Comparison of ENCODE assay signal across 10 cellular contexts in the genomic region with DNA sequence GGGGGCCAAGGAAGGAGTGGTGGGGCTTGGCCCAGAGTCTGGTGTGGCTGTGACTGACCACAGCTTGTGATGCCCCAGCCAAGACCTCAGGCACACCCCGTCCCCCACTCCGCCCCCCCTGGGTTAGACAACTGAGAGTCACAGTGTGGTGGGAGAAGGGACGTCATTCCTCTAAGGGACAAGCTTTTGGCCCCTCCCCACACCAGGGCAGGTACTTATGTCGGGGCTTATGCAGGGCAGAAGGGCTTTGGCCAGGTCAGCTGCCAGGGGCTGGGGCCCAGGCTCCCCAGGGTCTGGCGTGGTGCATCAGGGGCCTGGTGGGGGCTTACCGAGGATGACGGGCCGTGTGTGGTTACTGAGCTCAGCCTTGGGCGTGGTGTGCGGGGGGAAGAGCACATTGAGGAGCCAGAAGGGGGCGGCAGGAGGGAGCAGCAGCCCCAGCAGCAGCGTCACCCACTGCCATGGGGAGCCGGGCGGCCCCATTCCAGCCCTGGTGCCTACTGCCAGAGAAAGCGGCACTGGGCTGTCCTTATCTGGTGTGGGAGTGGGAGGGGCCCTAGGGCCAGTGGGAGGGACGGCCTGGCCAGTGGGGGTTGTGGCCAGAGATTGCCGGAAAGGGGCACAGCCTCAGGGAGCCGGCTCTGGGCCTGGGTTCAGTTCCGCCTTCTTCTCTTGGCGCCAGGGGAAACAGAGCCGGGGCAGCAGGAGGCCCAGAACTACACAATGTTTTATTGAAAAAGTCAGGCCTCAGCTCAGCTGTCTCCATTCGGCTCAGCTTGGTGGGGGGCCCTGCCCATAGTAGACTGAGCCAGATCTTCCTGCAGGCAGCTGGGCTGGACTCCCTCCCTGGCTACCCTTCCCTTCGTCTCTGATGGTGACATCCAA. TPM values are rescaled to one million over a fixed set of nuclear protein-coding genes. Genes with fewer than 3 reads are reported as not detected.
DNase-seq lines count a peak whose midpoint lies in the region; ATAC-seq and TF ChIP-seq lines count a peak whose summit lies in the region.
"Had no signal": no experiment of that assay in that cellular context is flagged by ENCODE, and none has a peak within 500 bp of the region (broad histone marks: within the 10 kb centered on the region; RNA-seq: fewer than 3 reads in every experiment).

A gene with protein sequence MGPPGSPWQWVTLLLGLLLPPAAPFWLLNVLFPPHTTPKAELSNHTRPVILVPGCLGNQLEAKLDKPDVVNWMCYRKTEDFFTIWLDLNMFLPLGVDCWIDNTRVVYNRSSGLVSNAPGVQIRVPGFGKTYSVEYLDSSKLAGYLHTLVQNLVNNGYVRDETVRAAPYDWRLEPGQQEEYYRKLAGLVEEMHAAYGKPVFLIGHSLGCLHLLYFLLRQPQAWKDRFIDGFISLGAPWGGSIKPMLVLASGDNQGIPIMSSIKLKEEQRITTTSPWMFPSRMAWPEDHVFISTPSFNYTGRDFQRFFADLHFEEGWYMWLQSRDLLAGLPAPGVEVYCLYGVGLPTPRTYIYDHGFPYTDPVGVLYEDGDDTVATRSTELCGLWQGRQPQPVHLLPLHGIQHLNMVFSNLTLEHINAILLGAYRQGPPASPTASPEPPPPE (minus strand): TSS at position 502 of the 885 bp plus-strand sequence. CDS start 19 bp downstream, at position 483.

- no peak for TF ChIP-seq CTCF in osteocyte (IDR thresholded peaks at IDR 0.05)

- no peaks in the 10 kb centered on the region for H3K9me3 Mint-ChIP-seq in CD8-positive, alpha-beta memory T cell
- no peaks in the 10 kb centered on the region for H3K9me3 Mint-ChIP-seq in activated T-helper 1 cell treated with anti-CD3 and anti-CD28 coated beads, Interleukin-12 subunit alpha, Interleukin-12 subunit beta, Interleukin-2, Interleukin-4 antibody, amounts not matched to agents 30 ng/mL and 10 ng/mL and 1 ng/mL, durations not matched to agents 14 hours and 24 hours and 36 hours
- H3K9me3 Mint-ChIP-seq in osteocyte (ENCODE audit: unreplicated experiment) = no peaks in the 10 kb centered on the region

- peaks cover 29% of the 10 kb centered on the region for H3K4me1 ChIP-seq in CD8-positive, alpha-beta memory T cell (ENCODE audit: insufficient read depth, low read length)
- H3K4me1 ChIP-seq: parathyroid adenoma had no signal

- no peaks in the 10 kb centered on the region for H3K9me3 ChIP-seq in CD8-positive, alpha-beta memory T cell (ENCODE audit: low read length)

- CTCF ChIA-PET in CD8-positive, alpha-beta memory T cell (lab: Charles Lee) = interaction anchor here (0.9 to 5.3 kb wide), 3 partner anchors 15 to 127 kb away, joined by 3 to 21 read pairs (median 7); no protein-coding TSS in a partner anchor

- H3K27ac ChIP-seq in CD8-positive, alpha-beta memory T cell (ENCODE audit: low read depth, low read length) = no peak within 1 kb of the TSS
- H3K27ac ChIP-seq: parathyroid adenoma had no signal

- no peak for DNase-seq in CD8-positive, alpha-beta memory T cell
- no peak for DNase-seq in activated T-helper 1 cell treated with anti-CD3 and anti-CD28 coated beads, Interleukin-12 subunit alpha, Interleukin-12 subunit beta, Interleukin-2, Interleukin-4 antibody, amounts not matched to agents 30 ng/mL and 10 ng/mL and 1 ng/mL, durations not matched to agents 14 hours and 24 hours and 36 hours (ENCODE audit: low spot score)
- DNase-seq in Right ventricle myocardium inferior (ENCODE audit: missing footprints) (no peak), osteocyte (ENCODE audit: extremely low spot score, unreplicated experiment) (no peak), NCI-H748 treated with DMSO at 0.1 percent for 48 hours (lab: John Stamatoyannopoulos, UW) (no peak), islet precursor cell (no peak), NCI-H2029 (lab: John Stamatoyannopoulos, UW) (no peak)
- DNase-seq: activated naive CD4-positive, alpha-beta T cell had no signal

- peaks cover 5% of the 10 kb centered on the region for H3K36me3 ChIP-seq in CD8-positive, alpha-beta memory T cell (ENCODE audit: insufficient read depth, low read length)

- ATAC-seq in Right ventricle myocardium inferior (peak; percentile 71), GM21360 (IDR thresholded peaks at IDR 0.05; ENCODE audit: unreplicated experiment) (no peak)

- H3K4me3 ChIP-seq in CD8-positive, alpha-beta memory T cell (ENCODE audit: low read length) = no peak within 1 kb of the TSS

- peak within 1 kb of the TSS in 1 of 8 donors; percentile 21 for H3K27ac Mint-ChIP-seq in CD8-positive, alpha-beta memory T cell
- no peak within 1 kb of the TSS for H3K27ac Mint-ChIP-seq in activated T-helper 1 cell treated with anti-CD3 and anti-CD28 coated beads, Interleukin-12 subunit alpha, Interleukin-12 subunit beta, Interleukin-2, Interleukin-4 antibody, amounts not matched to agents 30 ng/mL and 10 ng/mL and 1 ng/mL, durations not matched to agents 14 hours and 24 hours and 36 hours
- no peak within 1 kb of the TSS for H3K27ac Mint-ChIP-seq in osteocyte (ENCODE audit: unreplicated experiment)

- H3K27me3 Mint-ChIP-seq in CD8-positive, alpha-beta memory T cell = no peaks in the 10 kb centered on the region
- H3K27me3 Mint-ChIP-seq in activated T-helper 1 cell treated with anti-CD3 and anti-CD28 coated beads, Interleukin-12 subunit alpha, Interleukin-12 subunit beta, Interleukin-2, Interleukin-4 antibody, amounts not matched to agents 30 ng/mL and 10 ng/mL and 1 ng/mL, durations not matched to agents 14 hours and 24 hours and 36 hours (ENCODE audit: insufficient read depth) = no peaks in the 10 kb centered on the region
- H3K27me3 Mint-ChIP-seq in osteocyte (ENCODE audit: unreplicated experiment) = no peaks in the 10 kb centered on the region

- peaks cover 16 to 27% (median 20%) of the 10 kb centered on the region in 3 donors for H3K4me1 Mint-ChIP-seq in CD8-positive, alpha-beta memory T cell
- H3K4me1 Mint-ChIP-seq in activated T-helper 1 cell treated with anti-CD3 and anti-CD28 coated beads, Interleukin-12 subunit alpha, Interleukin-12 subunit beta, Interleukin-2, Interleukin-4 antibody, amounts not matched to agents 30 ng/mL and 10 ng/mL and 1 ng/mL, durations not matched to agents 14 hours and 24 hours and 36 hours (ENCODE audit: low read depth) = peaks cover 25% of the 10 kb centered on the region
- peaks cover 3% of the 10 kb centered on the region for H3K4me1 Mint-ChIP-seq in osteocyte (ENCODE audit: unreplicated experiment)

- H3K4me3 Mint-ChIP-seq in CD8-positive, alpha-beta memory T cell = no peak within 1 kb of the TSS
- no peak within 1 kb of the TSS for H3K4me3 Mint-ChIP-seq in activated T-helper 1 cell treated with anti-CD3 and anti-CD28 coated beads, Interleukin-12 subunit alpha, Interleukin-12 subunit beta, Interleukin-2, Interleukin-4 antibody, amounts not matched to agents 30 ng/mL and 10 ng/mL and 1 ng/mL, durations not matched to agents 14 hours and 24 hours and 36 hours
- H3K4me3 Mint-ChIP-seq in osteocyte (ENCODE audit: unreplicated experiment) = no peak within 1 kb of the TSS

- peaks cover 0 to 33% (median 0%) of the 10 kb centered on the region in 3 donors for H3K36me3 Mint-ChIP-seq in CD8-positive, alpha-beta memory T cell
- peaks cover 13% of the 10 kb centered on the region for H3K36me3 Mint-ChIP-seq in activated T-helper 1 cell treated with anti-CD3 and anti-CD28 coated beads, Interleukin-12 subunit alpha, Interleukin-12 subunit beta, Interleukin-2, Interleukin-4 antibody, amounts not matched to agents 30 ng/mL and 10 ng/mL and 1 ng/mL, durations not matched to agents 14 hours and 24 hours and 36 hours (ENCODE audit: low read depth)
- peaks cover 12% of the 10 kb centered on the region for H3K36me3 Mint-ChIP-seq in osteocyte (ENCODE audit: unreplicated experiment)

- H3K27me3 ChIP-seq in CD8-positive, alpha-beta memory T cell (ENCODE audit: insufficient read depth, low read length, poor library complexity, severe bottlenecking) = no peaks in the 10 kb centered on the region

- POLR2A ChIA-PET in CD8-positive, alpha-beta memory T cell (lab: Charles Lee) = no interaction called here

- intact Hi-C loops in activated T-helper 1 cell treated with anti-CD3 and anti-CD28 coated beads, Interleukin-12 subunit alpha, Interleukin-12 subunit beta, Interleukin-2, Interleukin-4 antibody, amounts not matched to agents 30 ng/mL and 10 ng/mL and 1 ng/mL, durations not matched to agents 14 hours and 24 hours and 36 hours (cut with micrococcal nuclease) = no loop called here
- intact Hi-C loops in Right ventricle myocardium inferior (cut with DNase I) = loop anchor here (5.0 kb wide), 2 partner anchors 43 to 78 kb away; a partner anchor contains a TSS

RNA-seq across cellular contexts. Expression of the gene that starts here (rescaled TPM):
- total RNA-seq in CD8-positive, alpha-beta memory T cell = 10 to 100 TPM; 12.7 to 12.8 TPM
- 0.74 TPM for polyA plus RNA-seq in CD8-positive, alpha-beta memory T cell
- 12.7 and 20.3 TPM in 2 replicates for total RNA-seq in activated T-helper 1 cell treated with anti-CD3 and anti-CD28 coated beads, Interleukin-12 subunit alpha, Interleukin-12 subunit beta, Interleukin-2, Interleukin-4 antibody, amounts not matched to agents 30 ng/mL and 10 ng/mL and 1 ng/mL, durations not matched to agents 14 hours and 24 hours and 36 hours
- total RNA-seq in Right ventricle myocardium inferior (19.0 TPM), osteocyte (35.3 and 36.9 TPM in 2 replicates)
